In the genomic region with DNA sequence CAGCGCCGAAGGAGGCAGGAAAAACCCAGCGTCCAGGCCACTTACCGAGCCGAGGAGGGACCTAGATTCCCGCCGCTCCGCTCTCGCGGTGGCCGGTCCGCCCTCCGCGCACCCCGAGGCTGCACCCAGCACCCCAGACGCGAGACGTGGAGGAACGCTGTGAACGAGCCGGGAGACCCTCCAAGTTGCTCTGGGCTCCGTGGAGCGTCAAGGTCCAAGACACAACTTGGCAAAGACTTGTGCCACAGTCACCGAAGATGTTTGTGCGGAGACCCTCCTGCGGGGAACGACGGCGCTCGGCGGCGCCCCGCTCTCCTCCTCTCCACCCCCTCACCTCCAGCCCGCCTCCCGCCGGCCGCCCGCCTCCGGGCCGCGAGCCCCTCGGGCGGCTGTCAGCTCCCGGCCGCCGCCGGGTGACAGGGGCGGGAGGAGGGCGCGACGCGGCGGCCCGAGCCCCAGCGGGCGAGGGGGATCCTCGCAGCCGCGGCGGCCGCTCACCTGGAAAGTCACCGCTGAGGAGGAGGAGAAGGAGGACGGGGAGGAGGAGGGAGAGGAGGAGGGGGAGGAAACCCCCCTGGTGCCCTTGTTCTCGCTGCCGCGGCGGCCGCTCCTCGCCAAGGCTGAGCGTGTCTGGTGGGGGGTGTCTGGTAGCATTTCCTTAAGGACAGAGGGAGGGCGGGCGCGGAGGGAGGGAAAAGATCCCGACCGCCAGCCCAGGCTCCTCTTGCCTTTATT, we compare ENCODE assay signal across 8 cellular contexts. TPM values are rescaled to one million over a fixed set of nuclear protein-coding genes. Genes with fewer than 3 reads are reported as not detected.
A peak's percentile ranks its signal among the peaks of the same experiment; 100 is the strongest.
DNase-seq lines count a peak whose midpoint lies in the region; ATAC-seq, FAIRE-seq and TF ChIP-seq lines count a peak whose summit lies in the region.

No MANE protein-coding gene starts in this region.

- H3K4me3 ChIP-seq in astrocyte of the spinal cord (ENCODE audit: low read depth, low read length) (peak overlapping the region; percentile 93), iPS-15b (ENCODE audit: low read depth, low read length) (peak overlapping the region; percentile 63), small intestine (ENCODE audit: low read depth in 1 of 2, low read length in 2 of 2) (peak overlapping the region; percentile 75 to 99)

- H3K36me3 ChIP-seq in iPS-15b (ENCODE audit: control insufficient read depth, insufficient read depth, low read length) (no peaks in the 10 kb centered on the region), small intestine (ENCODE audit: control insufficient read depth in 2 of 2, insufficient read depth in 2 of 2, low read length in 2 of 2) (no peaks in the 10 kb centered on the region)

- WGBS in small intestine, 3 donors = 0 to 1% (median 0%) methylated on average over 53 to 75 of the region's 75 CpGs

- H3K9me3 ChIP-seq in iPS-15b (ENCODE audit: control insufficient read depth, insufficient read depth, low read length) (no peaks in the 10 kb centered on the region), small intestine (ENCODE audit: control insufficient read depth, low read depth) (no peaks in the 10 kb centered on the region)

- FAIRE-seq in small intestine (lab: Jason Lieb, UNC) = no peak

- H3K4me1 ChIP-seq in iPS-15b (ENCODE audit: control insufficient read depth, insufficient read depth, low read length) = peaks cover 5% of the 10 kb centered on the region
- peaks cover 0 to 3% of the 10 kb centered on the region in 2 donors for H3K4me1 ChIP-seq in small intestine (ENCODE audit: control insufficient read depth in 2 of 2, insufficient read depth in 1 of 2, low read depth in 1 of 2, low read length in 1 of 2)

- TF ChIP-seq CTCF in astrocyte of the spinal cord (IDR thresholded peaks at IDR 0.05; ENCODE audit: low read depth, low read length) = no peak

- in situ Hi-C loops in astrocyte of the spinal cord (cut with HindIII; ENCODE audit: low sequenced_read_pairs) = no loop called here

- DNase-seq in NCI-H82 (lab: John Stamatoyannopoulos, UW) = peak; percentile 78
- DNase-seq in NCI-H82 treated with DMSO at 0.1 percent for 48 hours (lab: John Stamatoyannopoulos, UW; ENCODE audit: unreplicated experiment) = no peak
- peak; percentile 39 to 69 (median 53) for DNase-seq in T-helper 2 cell
- DNase-seq in astrocyte of the spinal cord (ENCODE audit: low read depth, low spot score) = no peak
- peak; percentile 57 for DNase-seq in small intestine
- DNase-seq in NCI-H1436 (lab: John Stamatoyannopoulos, UW) = no peak

- H3K27me3 ChIP-seq in iPS-15b (ENCODE audit: control insufficient read depth, insufficient read depth, low read length) (no peaks in the 10 kb centered on the region), small intestine (ENCODE audit: control insufficient read depth in 2 of 2, insufficient read depth in 2 of 2, low read length in 2 of 2) (no peaks in the 10 kb centered on the region)

- peak overlapping the region; percentile 95 to 100 for H3K27ac ChIP-seq in small intestine (ENCODE audit: low read depth in 1 of 2, low read length in 1 of 2)

- peak; percentile 15 for ATAC-seq in HG03175 (IDR thresholded peaks at IDR 0.05; ENCODE audit: unreplicated experiment)

- peak overlapping the region; percentile 68 for H3K9ac ChIP-seq in iPS-15b (ENCODE audit: low read depth, low read length)

RNA-seq across cellular contexts. Expression of a gene that starts 0.6 kb away (rescaled TPM):
- polyA plus RNA-seq in small intestine = 1 to 10 TPM; 1.9 to 3.5 (median 2.7) TPM

Comparison
In these comparisons a context has a peak if more than half of its experiments do, and no peak if none do; other contexts are left out.
1. DNase-seq: peak in NCI-H82 (single experiment), T-helper 2 cell (5 of 5) and small intestine (single experiment); none in NCI-H82 treated with DMSO at 0.1 percent for 48 hours (single experiment), astrocyte of the spinal cord (single experiment) and NCI-H1436 (single experiment).
2. Peak in every context shown above with its lines, with median percentiles within 50 percentile points of each other: H3K4me3 ChIP-seq.